ENCODE assay signal across 1 cellular context in the genomic region with DNA sequence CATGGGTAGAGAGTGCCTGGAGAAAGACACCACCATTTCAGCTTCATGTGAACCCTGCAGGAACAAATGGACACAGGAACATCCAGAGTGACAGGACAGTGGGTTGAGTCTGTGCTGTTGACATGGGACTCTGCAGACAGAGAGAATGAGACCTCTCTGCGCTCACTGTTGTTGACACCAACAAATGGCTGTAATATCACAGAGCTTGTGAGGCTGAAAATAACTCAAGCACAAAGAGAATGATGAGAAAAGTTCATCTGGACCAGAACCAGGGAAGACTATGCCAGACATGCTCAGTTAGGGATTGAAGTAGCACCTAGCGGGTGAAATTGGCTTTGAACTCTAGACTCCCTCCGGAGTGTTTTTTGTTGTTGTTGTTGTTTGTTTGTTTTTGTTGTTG.
TF ChIP-seq lines count a peak whose summit lies in the region.

No MANE protein-coding gene starts in this region.

TF ChIP-seq in K562, 482 proteins besides CTCF, POLR2A, EP300 and RAD21 (continued from another document):
- TF ChIP-seq PRDM10 (IDR thresholded peaks at IDR 0.05; ENCODE audit: partially characterized antibody) (no peak), ZNF143 (CRISPR knock-in tag; IDR thresholded peaks at IDR 0.05) (no peak), BRD9 (IDR thresholded peaks at IDR 0.05; ENCODE audit: low read depth, partially characterized antibody) (no peak), CBX8 (IDR thresholded peaks at IDR 0.05; ENCODE audit: borderline replicate concordance, extremely low read depth, low read depth, low read length, poor library complexity, severe bottlenecking) (no peak), SMAD1 (IDR thresholded peaks at IDR 0.05; ENCODE audit: low read depth, low read length, partially characterized antibody) (no peak), ZBTB11 (CRISPR knock-in tag; IDR thresholded peaks at IDR 0.05) (no peak)
